8 cellular contexts compared by ENCODE assay signal in the genomic region with DNA sequence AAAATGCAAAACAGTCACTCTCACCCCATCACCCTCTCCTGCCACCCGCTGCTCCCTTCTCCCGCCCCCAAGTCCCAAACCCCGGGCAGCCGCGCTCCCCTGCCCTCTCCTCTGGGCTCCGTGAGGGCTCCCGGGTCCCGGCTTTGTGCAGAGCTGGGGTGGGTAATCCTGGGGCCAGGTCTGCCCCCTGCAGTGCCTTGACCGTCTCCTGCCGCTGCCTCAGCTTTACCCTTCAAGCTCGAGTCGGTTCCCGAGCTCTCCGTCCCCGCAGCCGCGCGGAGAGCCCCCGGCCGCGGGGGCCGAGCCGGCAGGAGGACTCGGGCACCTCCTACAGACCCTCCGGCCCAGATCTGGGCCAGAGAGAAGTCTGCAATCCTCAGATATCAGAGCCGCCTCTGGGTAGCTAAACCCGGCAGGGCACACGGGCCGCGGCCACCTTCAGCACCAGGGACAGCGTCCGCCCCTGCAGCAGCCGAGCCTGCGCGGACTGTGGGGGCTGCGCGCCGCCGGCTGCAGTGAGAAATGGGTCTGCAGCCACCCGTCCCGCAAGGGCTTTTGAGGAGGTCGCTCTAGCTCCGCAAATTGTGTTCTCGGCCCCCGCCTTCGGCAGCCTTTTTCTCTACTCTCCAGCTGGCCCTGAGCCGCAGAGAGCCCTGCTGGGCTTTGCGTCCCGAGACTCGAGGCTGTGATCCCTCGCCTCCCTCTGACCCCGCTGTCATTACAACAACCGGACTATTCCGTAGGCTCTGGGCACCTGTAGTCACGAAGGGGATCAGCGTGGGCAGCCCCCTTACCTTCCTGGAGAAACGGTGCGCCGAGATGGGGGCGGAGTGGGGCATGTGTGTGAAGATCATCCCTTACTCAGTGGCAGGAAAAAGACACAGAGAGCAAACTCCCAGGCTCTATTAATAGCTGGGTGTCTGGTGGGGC. TPM values are rescaled to one million over a fixed set of nuclear protein-coding genes. Genes with fewer than 3 reads are reported as not detected.
DNase-seq lines count a peak whose midpoint lies in the region; ATAC-seq and TF ChIP-seq lines count a peak whose summit lies in the region.

No MANE protein-coding gene starts in this region.

- peak overlapping the region; percentile 56 for H3K4me3 ChIP-seq in SK-N-MC
- peak overlapping the region; percentile 67; the same call in 1 of the 2 replicates for H3K4me3 ChIP-seq in iPS-20b (ENCODE audit: low read length)
- H3K4me3 ChIP-seq in smooth muscle cell, result peak overlapping the region; percentile 17

- no peak for ATAC-seq in GM21390 (IDR thresholded peaks at IDR 0.05; ENCODE audit: unreplicated experiment)

- H3K9ac ChIP-seq in SK-N-MC (ENCODE audit: insufficient read length) (no peak overlapping the region), iPS-20b (ENCODE audit: low read depth, low read length) (no peak overlapping the region), smooth muscle cell (ENCODE audit: low read depth) (no peak overlapping the region)

- peak; percentile 4 to 6 for DNase-seq in NOMO-1 (lab: John Stamatoyannopoulos, UW; ENCODE audit: unreplicated experiment in 2 of 2)
- DNase-seq in NOMO-1 treated with DMSO at 0.1 percent for 48 hours (lab: John Stamatoyannopoulos, UW; ENCODE audit: unreplicated experiment), result no peak
- no peak for DNase-seq in SK-N-MC (ENCODE audit: low read depth, low spot score)
- DNase-seq in astrocyte of the hippocampus (ENCODE audit: low read depth, low spot score), result peak; percentile 91
- DNase-seq in smooth muscle cell (lab: John Stamatoyannopoulos, UW; ENCODE audit: unreplicated experiment), result peak; percentile 28
- no peak for DNase-seq in NCI-H524 treated with DMSO at 0.1 percent for 48 hours (lab: John Stamatoyannopoulos, UW)

- H3K4me1 ChIP-seq in iPS-20b (ENCODE audit: insufficient read depth, low read length) (peaks cover 13% of the 10 kb centered on the region; the same call in 1 of the 2 replicates), smooth muscle cell (ENCODE audit: low read depth) (peaks cover 19% of the 10 kb centered on the region)

- peaks cover 97% of the 10 kb centered on the region for H3K27me3 ChIP-seq in iPS-20b (ENCODE audit: insufficient read depth, low read length)
- peaks cover 99% of the 10 kb centered on the region for H3K27me3 ChIP-seq in smooth muscle cell (ENCODE audit: low read depth)

- H3K36me3 ChIP-seq in SK-N-MC (ENCODE audit: insufficient read depth, low read length) (no peaks in the 10 kb centered on the region), iPS-20b (ENCODE audit: insufficient read depth, low read depth, low read length) (no peaks in the 10 kb centered on the region), smooth muscle cell (ENCODE audit: low read depth) (no peaks in the 10 kb centered on the region)

- TF ChIP-seq CTCF in smooth muscle cell (IDR thresholded peaks at IDR 0.05; ENCODE audit: borderline replicate concordance, insufficient read depth, poor library complexity, severe bottlenecking), result no peak

- H3K9me3 ChIP-seq in SK-N-MC (ENCODE audit: low read depth, low read length) (no peaks in the 10 kb centered on the region), iPS-20b (ENCODE audit: insufficient read depth, low read depth, low read length) (no peaks in the 10 kb centered on the region), smooth muscle cell (replicated peaks; ENCODE audit: low read depth) (no peaks in the 10 kb centered on the region)

- H3F3A ChIP-seq in smooth muscle cell (ENCODE audit: low read depth), result no peaks in the 10 kb centered on the region

- H3K4me2 ChIP-seq in smooth muscle cell, result peak overlapping the region; percentile 83

- no peak overlapping the region for H3K27ac ChIP-seq in SK-N-MC
- no peak overlapping the region for H3K27ac ChIP-seq in iPS-20b (ENCODE audit: low read length)
- no peak overlapping the region for H3K27ac ChIP-seq in smooth muscle cell (ENCODE audit: low read depth)

- H3K79me2 ChIP-seq in smooth muscle cell (ENCODE audit: low read depth), result no peaks in the 10 kb centered on the region

- 2% methylated on average over 56 of the region's 60 CpGs for WGBS in smooth muscle cell (ENCODE audit: low lambda C conversion rate)

- no peak overlapping the region for H2AFZ ChIP-seq in smooth muscle cell (ENCODE audit: low read depth)

- no peaks in the 10 kb centered on the region for H4K20me1 ChIP-seq in smooth muscle cell (ENCODE audit: low read depth)

RNA-seq across cellular contexts. Expression of a gene that starts 1.2 kb away (rescaled TPM):
- not detected in 2 replicates for total RNA-seq in smooth muscle cell
- polyA plus RNA-seq in smooth muscle cell, result not detected in 2 replicates

Comparison
In these comparisons a context has a peak if more than half of its experiments do, and no peak if none do; other contexts are left out.
1. DNase-seq: peak in NOMO-1 (2 of 2), astrocyte of the hippocampus (single experiment) and smooth muscle cell (single experiment); none in NOMO-1 treated with DMSO at 0.1 percent for 48 hours (single experiment), SK-N-MC (single experiment) and NCI-H524 treated with DMSO at 0.1 percent for 48 hours (single experiment).
2. H3K4me3 ChIP-seq: peak in every context shown above with its lines; median percentile 67 in iPS-20b; 56 in SK-N-MC; 17 in smooth muscle cell.